In the genomic region with DNA sequence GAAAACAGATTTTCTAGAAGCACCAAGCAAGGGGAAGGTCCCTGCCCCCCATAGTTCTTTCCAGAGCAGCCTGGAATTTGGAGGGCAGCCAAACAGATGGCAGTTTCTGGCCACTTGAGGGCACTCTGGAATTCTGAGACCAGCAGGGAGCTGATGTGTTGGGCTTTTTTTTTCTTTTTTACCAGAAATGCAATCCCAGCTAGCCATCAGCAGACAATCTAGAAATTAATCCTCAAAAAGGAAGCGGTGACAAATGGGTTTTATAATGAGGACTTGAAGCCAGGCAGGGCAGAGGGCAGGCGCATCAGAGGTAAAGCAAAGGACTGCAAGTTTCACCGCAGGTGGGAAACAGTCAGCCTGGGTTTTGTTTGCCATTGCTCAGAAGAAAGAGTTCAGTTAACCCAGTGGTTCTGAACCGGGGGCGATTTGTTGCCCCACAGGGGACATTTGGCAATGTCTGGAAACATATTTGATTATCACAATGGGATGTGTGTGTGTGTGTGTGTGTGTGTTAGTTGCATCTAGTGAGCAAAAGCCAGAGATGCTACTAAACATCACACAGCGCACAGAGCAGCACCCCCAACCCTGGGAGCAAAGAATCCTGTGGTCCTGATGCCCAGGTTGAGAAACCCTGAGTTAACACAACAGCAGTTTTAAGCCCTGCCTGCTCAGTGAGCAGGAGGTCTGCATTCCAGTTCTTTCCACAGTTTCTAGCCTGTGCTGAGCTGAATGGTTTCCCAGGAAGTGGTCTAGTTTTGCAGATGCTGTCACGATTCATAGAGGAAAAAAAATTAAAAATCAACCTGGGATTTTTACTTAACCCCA, we compare ENCODE assay signal across 8 cellular contexts.
A peak's percentile ranks its signal among the peaks of the same experiment; 100 is the strongest.
DNase-seq lines count a peak whose midpoint lies in the region; ATAC-seq and TF ChIP-seq lines count a peak whose summit lies in the region.

No MANE protein-coding gene starts in this region.

- in situ Hi-C loops in astrocyte of the cerebellum (cut with HindIII; ENCODE audit: low sequenced_read_pairs), result no loop called here

- DNase-seq in ELR (ENCODE audit: low read depth) (peak; percentile 76), HPDE6-E6E7 (ENCODE audit: extremely low spot score) (peak; percentile 23), NOMO-1 treated with DMSO at 0.1 percent for 48 hours (lab: John Stamatoyannopoulos, UW; ENCODE audit: unreplicated experiment) (peak; percentile 44), astrocyte of the cerebellum (ENCODE audit: low read depth) (peak; percentile 80), hypothalamus (lab: John Stamatoyannopoulos, UW) (peak; percentile 6 to 87 (median 63)), skeletal muscle cell (ENCODE audit: low read depth) (peak; percentile 75), GF-D8 (lab: John Stamatoyannopoulos, UW) (no peak)

- H3K4me3 ChIP-seq in astrocyte of the cerebellum (ENCODE audit: low read depth, low read length) (no peak overlapping the region), skeletal muscle cell (ENCODE audit: low read depth, low read length) (no peak overlapping the region)

- ATAC-seq in GM21367 (IDR thresholded peaks at IDR 0.05; ENCODE audit: unreplicated experiment), result no peak

- TF ChIP-seq CTCF in astrocyte of the cerebellum (IDR thresholded peaks at IDR 0.05; ENCODE audit: low read depth, low read length, missing control alignments), result peak; percentile 79
